ENCODE assay signal across 9 cellular contexts in the genomic region with DNA sequence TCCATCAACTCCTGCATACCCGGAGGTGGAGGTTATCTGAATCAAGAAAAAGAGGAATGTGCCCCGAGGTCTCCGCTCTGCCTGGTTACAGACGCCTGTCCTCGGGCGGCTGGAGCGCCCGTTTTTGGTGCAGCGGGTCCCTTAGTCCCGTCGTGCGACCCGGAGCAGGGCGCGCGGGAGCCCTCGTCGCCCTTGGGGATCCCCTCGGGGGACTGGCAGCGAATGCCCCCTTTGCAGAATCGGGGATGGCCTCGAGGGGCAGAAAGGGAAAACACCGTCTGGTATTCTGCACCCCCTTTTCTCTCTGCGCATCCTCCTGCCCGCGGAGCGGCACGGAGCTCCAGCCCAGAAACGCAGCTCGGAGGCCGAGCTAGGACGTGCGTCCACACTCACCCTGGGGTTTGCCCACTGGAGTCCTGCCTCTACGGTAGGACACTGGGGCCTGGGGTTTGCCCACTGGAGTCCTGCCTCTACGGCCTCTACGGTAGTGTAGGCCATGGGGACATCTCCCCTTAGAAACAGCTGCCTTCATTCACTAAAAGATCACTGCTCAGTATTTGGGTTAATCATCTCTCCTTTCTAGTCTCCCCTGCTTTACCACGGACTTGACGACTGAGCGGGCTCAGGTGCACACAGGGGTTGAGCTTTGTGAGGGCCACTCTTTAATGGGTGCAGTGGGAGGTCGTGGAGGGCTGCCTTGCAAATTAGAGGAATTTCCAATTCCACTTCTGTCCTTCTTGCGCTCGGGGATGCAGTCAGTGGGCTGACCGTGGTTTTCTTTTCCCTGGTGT. TPM values are rescaled to one million over a fixed set of nuclear protein-coding genes. Genes with fewer than 3 reads are reported as not detected.
A peak's percentile ranks its signal among the peaks of the same experiment; 100 is the strongest.
DNase-seq lines count a peak whose midpoint lies in the region; ATAC-seq and TF ChIP-seq lines count a peak whose summit lies in the region.
"Had no signal": no experiment of that assay in that cellular context is flagged by ENCODE, and none has a peak within 500 bp of the region (broad histone marks: within the 10 kb centered on the region; RNA-seq: fewer than 3 reads in every experiment).

No MANE protein-coding gene starts in this region.

- TF ChIP-seq POLR2A in upper lobe of left lung (IDR thresholded peaks at IDR 0.05): no peak

- H3K9ac ChIP-seq in duodenal mucosa (ENCODE audit: low read depth in 1 of 2, low read length in 2 of 2): peak overlapping the region; percentile 9 to 63

- no peak for ATAC-seq in activated T-cell treated with anti-CD3 and anti-CD28 coated beads, Interleukin-2, amount 50 U/mL, for 72 hours (replicated peaks in 1 of 2)
- ATAC-seq in activated T-cell treated with anti-CD3 and anti-CD28 coated beads, Interleukin-2, amount 50 U/mL, for 4 hours: no peak
- ATAC-seq in upper lobe of left lung (ENCODE audit: low FRiP score in 2 of 2) (no peak), GM21723 (IDR thresholded peaks at IDR 0.05; ENCODE audit: unreplicated experiment) (no peak)

- H3K9me3 ChIP-seq in duodenal mucosa (ENCODE audit: control insufficient read depth in 1 of 2, low read length in 2 of 2) (no peaks in the 10 kb centered on the region), upper lobe of left lung (no peaks in the 10 kb centered on the region)

- DNase-seq in activated T-cell treated with anti-CD3 and anti-CD28 coated beads, Interleukin-2, amount 50 U/mL, for 72 hours: no peak
- no peak for DNase-seq in activated T-cell treated with anti-CD3 and anti-CD28 coated beads, Interleukin-2, amount 50 U/mL, for 4 hours
- DNase-seq in mesothelial cell of epicardium (ENCODE audit: low spot score in 2 of 2, unreplicated experiment in 2 of 2) (peak in 1 of 2 experiments; percentile 48), upper lobe of left lung (peak in 1 of 2 donors; percentile 81), kidney glomerular epithelial cell (lab: John Stamatoyannopoulos, UW) (no peak), NCI-H2081 (lab: John Stamatoyannopoulos, UW) (no peak)

- no peaks in the 10 kb centered on the region for H3K36me3 ChIP-seq in duodenal mucosa (ENCODE audit: control insufficient read depth in 1 of 2, insufficient read depth in 2 of 2, low read length in 2 of 2)
- no peaks in the 10 kb centered on the region for H3K36me3 ChIP-seq in upper lobe of left lung

- H3K27ac ChIP-seq in duodenal mucosa (ENCODE audit: low read depth, low read length) (no peak overlapping the region), upper lobe of left lung (peak overlapping the region in 3 of 4 donors; percentile 94 to 97 (median 96))

- H3K27ac Mint-ChIP-seq in activated T-cell treated with anti-CD3 and anti-CD28 coated beads, Interleukin-2, amount 50 U/mL, for 72 hours: no peak overlapping the region
- no peak overlapping the region for H3K27ac Mint-ChIP-seq in mesothelial cell of epicardium
- H3K27ac Mint-ChIP-seq: activated naive CD8-positive, alpha-beta T cell had no signal

- no peaks in the 10 kb centered on the region for H3K9me3 Mint-ChIP-seq in activated T-cell treated with anti-CD3 and anti-CD28 coated beads, Interleukin-2, amount 50 U/mL, for 72 hours
- H3K9me3 Mint-ChIP-seq in activated T-cell treated with anti-CD3 and anti-CD28 coated beads, Interleukin-2, amount 50 U/mL, for 4 hours: no peaks in the 10 kb centered on the region
- peaks cover 1% of the 10 kb centered on the region for H3K9me3 Mint-ChIP-seq in mesothelial cell of epicardium

- TF ChIP-seq CTCF in mesothelial cell of epicardium (IDR thresholded peaks at IDR 0.05; ENCODE audit: unreplicated experiment) (no peak), upper lobe of left lung (IDR thresholded peaks at IDR 0.05) (no peak)

- 6 to 8% methylated on average over 11 to 31 of the region's 43 CpGs for WGBS in upper lobe of left lung, 2 donors

- H3K4me1 ChIP-seq in duodenal mucosa (ENCODE audit: control insufficient read depth in 1 of 2, insufficient read depth in 2 of 2, low read length in 2 of 2) (peaks cover 13 to 14% of the 10 kb centered on the region in 2 donors), upper lobe of left lung (peaks cover 13 to 61% (median 19%) of the 10 kb centered on the region in 4 donors)

- H3K4me3 Mint-ChIP-seq in activated T-cell treated with anti-CD3 and anti-CD28 coated beads, Interleukin-2, amount 50 U/mL, for 72 hours: peak overlapping the region; percentile 76 to 93
- H3K4me3 Mint-ChIP-seq in activated T-cell treated with anti-CD3 and anti-CD28 coated beads, Interleukin-2, amount 50 U/mL, for 4 hours: no peak overlapping the region
- H3K4me3 Mint-ChIP-seq in mesothelial cell of epicardium: peak overlapping the region; percentile 87

- H3K36me3 Mint-ChIP-seq in activated T-cell treated with anti-CD3 and anti-CD28 coated beads, Interleukin-2, amount 50 U/mL, for 72 hours (ENCODE audit: insufficient read depth in 2 of 2): no peaks in the 10 kb centered on the region
- H3K36me3 Mint-ChIP-seq in activated T-cell treated with anti-CD3 and anti-CD28 coated beads, Interleukin-2, amount 50 U/mL, for 4 hours (ENCODE audit: insufficient read depth): no peaks in the 10 kb centered on the region
- no peaks in the 10 kb centered on the region for H3K36me3 Mint-ChIP-seq in mesothelial cell of epicardium
- H3K36me3 Mint-ChIP-seq: activated naive CD8-positive, alpha-beta T cell had no signal

- H3K4me3 ChIP-seq in duodenal mucosa (ENCODE audit: low read depth in 1 of 2, low read length in 2 of 2) (peak overlapping the region; percentile 82 to 85), upper lobe of left lung (peak overlapping the region; percentile 65 to 84 (median 80))

- no peak for TF ChIP-seq EP300 in upper lobe of left lung (IDR thresholded peaks at IDR 0.05)

- H3K4me1 Mint-ChIP-seq in activated T-cell treated with anti-CD3 and anti-CD28 coated beads, Interleukin-2, amount 50 U/mL, for 72 hours (ENCODE audit: low read depth): peaks cover 7% of the 10 kb centered on the region
- H3K4me1 Mint-ChIP-seq in activated T-cell treated with anti-CD3 and anti-CD28 coated beads, Interleukin-2, amount 50 U/mL, for 4 hours (ENCODE audit: low read depth): peaks cover 12% of the 10 kb centered on the region
- peaks cover 25% of the 10 kb centered on the region for H3K4me1 Mint-ChIP-seq in mesothelial cell of epicardium

- peaks cover 62% of the 10 kb centered on the region for H3K27me3 Mint-ChIP-seq in activated T-cell treated with anti-CD3 and anti-CD28 coated beads, Interleukin-2, amount 50 U/mL, for 72 hours (ENCODE audit: low read depth)
- peaks cover 56% of the 10 kb centered on the region for H3K27me3 Mint-ChIP-seq in activated T-cell treated with anti-CD3 and anti-CD28 coated beads, Interleukin-2, amount 50 U/mL, for 4 hours (ENCODE audit: low read depth)
- peaks cover 21% of the 10 kb centered on the region for H3K27me3 Mint-ChIP-seq in mesothelial cell of epicardium (ENCODE audit: low read depth)

- H3K27me3 ChIP-seq in duodenal mucosa (ENCODE audit: control insufficient read depth in 1 of 2, insufficient read depth in 2 of 2, low read length in 2 of 2) (peaks cover 0 to 6% of the 10 kb centered on the region in 2 donors), upper lobe of left lung (peaks cover 0 to 8% (median 0%) of the 10 kb centered on the region in 4 donors)

RNA-seq across cellular contexts. Expression of gene PTPRG, which starts 2.4 kb away (rescaled TPM):
- total RNA-seq in activated T-cell treated with anti-CD3 and anti-CD28 coated beads, Interleukin-2, amount 50 U/mL, for 72 hours: 1 to 10 TPM in 1 of 2 donors, under 1 TPM in 1; 0.31 to 1.3 TPM
- total RNA-seq in activated T-cell treated with anti-CD3 and anti-CD28 coated beads, Interleukin-2, amount 50 U/mL, for 4 hours: under 1 TPM; 0.10 to 0.19 (median 0.13) TPM
- total RNA-seq in mesothelial cell of epicardium (33.2 to 40.4 TPM (median 36.3 TPM) in 3 replicates), upper lobe of left lung (100 to 1,000 TPM in 1 of 6 donors, 10 to 100 TPM in 5; 58.7 to 101 (median 68.8) TPM)

Comparison
In these comparisons a context has a peak if more than half of its experiments do, and no peak if none do; other contexts are left out.
1. RNA of gene PTPRG, which starts 2.4 kb away (total RNA-seq): 58.7 to 101 TPM in upper lobe of left lung and 33.2 to 40.4 TPM in mesothelial cell of epicardium; 0.31 to 1.3 TPM in activated T-cell treated with anti-CD3 and anti-CD28 coated beads, Interleukin-2, amount 50 U/mL, for 72 hours and 0.10 to 0.19 TPM in activated T-cell treated with anti-CD3 and anti-CD28 coated beads, Interleukin-2, amount 50 U/mL, for 4 hours; every median in the first group is over 10 times any median in the second.